Comparison of ENCODE assay signal across 13 cellular contexts in genomic region chr21:34938079-34938764, GRCh38.
DNase-seq lines count a peak whose midpoint lies in the region; ATAC-seq and TF ChIP-seq lines count a peak whose summit lies in the region.
"Had no signal": no experiment of that assay in that cellular context is flagged by ENCODE, and none has a peak within 500 bp of the region (broad histone marks: within the 10 kb centered on the region; RNA-seq: fewer than 3 reads in every experiment).

No MANE protein-coding gene starts in this region.

- H3K27me3 Mint-ChIP-seq in activated CD4-positive, alpha-beta T cell treated with anti-CD3 and anti-CD28 coated beads for 36 hours = no peaks in the 10 kb centered on the region
- H3K27me3 Mint-ChIP-seq in progenitor cell of endocrine pancreas = peaks cover 13% of the 10 kb centered on the region

- no peak overlapping the region for H3K4me3 Mint-ChIP-seq in activated CD4-positive, alpha-beta T cell treated with anti-CD3 and anti-CD28 coated beads for 36 hours
- H3K4me3 Mint-ChIP-seq in progenitor cell of endocrine pancreas (ENCODE audit: low read depth) = no peak overlapping the region

- no peaks in the 10 kb centered on the region for H3K9me3 Mint-ChIP-seq in activated CD4-positive, alpha-beta T cell treated with anti-CD3 and anti-CD28 coated beads for 36 hours (ENCODE audit: low read depth)
- no peaks in the 10 kb centered on the region for H3K9me3 Mint-ChIP-seq in progenitor cell of endocrine pancreas (ENCODE audit: low read depth)

- POLR2A ChIA-PET in activated CD4-positive, alpha-beta T cell treated with anti-CD3 and anti-CD28 coated beads for 36 hours (lab: Charles Lee) = no interaction called here

- no peak overlapping the region for H2AFZ ChIP-seq in Loucy (ENCODE audit: low read length)
- H2AFZ ChIP-seq in mammary epithelial cell (ENCODE audit: low read depth, low read length) = no peak overlapping the region
- H2AFZ ChIP-seq: parathyroid adenoma had no signal

- H3K27ac Mint-ChIP-seq in activated CD4-positive, alpha-beta T cell treated with anti-CD3 and anti-CD28 coated beads for 36 hours = peak overlapping the region; percentile 74
- H3K27ac Mint-ChIP-seq in progenitor cell of endocrine pancreas = no peak overlapping the region

- CTCF ChIA-PET in activated CD4-positive, alpha-beta T cell treated with anti-CD3 and anti-CD28 coated beads for 36 hours (lab: Charles Lee) = no interaction called here
- CTCF ChIA-PET in mammary epithelial cell (lab: Charles Lee; ENCODE audit: low non-redundant PET) = no interaction called here

- H3K4me1 ChIP-seq in Loucy (ENCODE audit: insufficient read depth, low read length, poor library complexity, severe bottlenecking) (peaks cover 92% of the 10 kb centered on the region), mammary epithelial cell (ENCODE audit: insufficient read depth, low read length) (peaks cover 58% of the 10 kb centered on the region)
- H3K4me1 ChIP-seq: parathyroid adenoma had no signal

- no peaks in the 10 kb centered on the region for H3K9me2 ChIP-seq in Loucy (replicated peaks; ENCODE audit: low read depth, low read length)

- H3K9me3 ChIP-seq in Loucy (ENCODE audit: insufficient read depth, low read depth, low read length) = no peaks in the 10 kb centered on the region
- H3K9me3 ChIP-seq in mammary epithelial cell (replicated peaks; ENCODE audit: insufficient read depth, low read length) = no peaks in the 10 kb centered on the region

- intact Hi-C loops in activated CD4-positive, alpha-beta T cell treated with anti-CD3 and anti-CD28 coated beads for 36 hours (cut with DNase I, micrococcal nuclease) = loop anchor here in 1 of 2 experiments (5.0 to 10.0 kb wide), 2 partner anchors 131 to 1197 kb away; partner anchors contain the start of gene CBR3
- intact Hi-C loops in mammary epithelial cell (cut with micrococcal nuclease) = loop anchor here (5.0 kb wide), 1 partner anchor 1124 kb away; the partner anchor contains the start of gene SETD4

- H4K20me1 ChIP-seq in Loucy (ENCODE audit: insufficient read depth, low read length, poor library complexity, severe bottlenecking) (peaks cover 72% of the 10 kb centered on the region), mammary epithelial cell (ENCODE audit: insufficient read depth, low read length) (no peaks in the 10 kb centered on the region)

- peaks cover 4% of the 10 kb centered on the region for H3K36me3 Mint-ChIP-seq in activated CD4-positive, alpha-beta T cell treated with anti-CD3 and anti-CD28 coated beads for 36 hours (ENCODE audit: low read depth)
- no peaks in the 10 kb centered on the region for H3K36me3 Mint-ChIP-seq in progenitor cell of endocrine pancreas (ENCODE audit: insufficient read depth)

- H3K27me3 ChIP-seq in Loucy (ENCODE audit: insufficient read depth, low read length, poor library complexity, severe bottlenecking) = no peaks in the 10 kb centered on the region
- H3K27me3 ChIP-seq in mammary epithelial cell (ENCODE audit: insufficient read depth, low read length) = no peaks in the 10 kb centered on the region

- no TSS peak for BruUV-seq in mammary epithelial cell (replicated peaks; lab: Mats Ljungman, UMichigan)

- peaks cover 94% of the 10 kb centered on the region for H3K4me1 Mint-ChIP-seq in activated CD4-positive, alpha-beta T cell treated with anti-CD3 and anti-CD28 coated beads for 36 hours
- H3K4me1 Mint-ChIP-seq in progenitor cell of endocrine pancreas (ENCODE audit: low read depth) = peaks cover 13% of the 10 kb centered on the region

- in situ Hi-C loops in mammary epithelial cell (cut with MboI; ENCODE audit: low sequenced_read_pairs in 2 of 2) = no loop called here

- H3K79me2 ChIP-seq in Loucy (ENCODE audit: insufficient read depth, low read length) (peaks cover 97% of the 10 kb centered on the region), mammary epithelial cell (ENCODE audit: insufficient read depth, low read length) (no peaks in the 10 kb centered on the region)
- H3K79me2 ChIP-seq: parathyroid adenoma had no signal

- H3F3A ChIP-seq in Loucy (ENCODE audit: low read depth) = 0 out of 2 replicates have a peak, but pooled peaks cover 6% of the 10 kb centered on the region

- H3K4me2 ChIP-seq in Loucy (ENCODE audit: low read depth, low read length, poor library complexity, severe bottlenecking) = peak overlapping the region; percentile 2
- H3K4me2 ChIP-seq in mammary epithelial cell (ENCODE audit: insufficient read depth, low read depth, low read length) = peak overlapping the region; percentile 51

- dilution Hi-C loops in mammary epithelial cell (cut with HindIII; ENCODE audit: low sequenced_read_pairs) = no loop called here

- H3K36me3 ChIP-seq in Loucy (ENCODE audit: insufficient read depth, low read length) (peaks cover 19% of the 10 kb centered on the region; the same call in 1 of the 2 replicates), mammary epithelial cell (ENCODE audit: insufficient read depth, low read length) (no peaks in the 10 kb centered on the region)

- H3K27ac ChIP-seq in mammary epithelial cell (ENCODE audit: insufficient read depth, low read depth, low read length) = peak overlapping the region; percentile 32
- H3K27ac ChIP-seq: dorsolateral prefrontal cortex, parathyroid adenoma had no signal

- TF ChIP-seq CTCF in Loucy (conservative IDR thresholded peaks at IDR 0.05; ENCODE audit: low read length) = no peak
- TF ChIP-seq CTCF in mammary epithelial cell (conservative IDR thresholded peaks at IDR 0.05 in 1 of 2, IDR thresholded peaks at IDR 0.05 in 1 of 2; ENCODE audit: extremely low read depth in 1 of 2, insufficient read depth in 1 of 2, low read depth in 1 of 2, low read length in 2 of 2) = no peak
- TF ChIP-seq CTCF in progenitor cell of endocrine pancreas (IDR thresholded peaks at IDR 0.05; ENCODE audit: unreplicated experiment) = no peak

- H3K9ac ChIP-seq in Loucy (ENCODE audit: low read depth, low read length, poor library complexity, severe bottlenecking) = peak overlapping the region; percentile 64
- H3K9ac ChIP-seq in mammary epithelial cell (ENCODE audit: insufficient read depth, low read length) = no peak overlapping the region
- H3K9ac ChIP-seq: parathyroid adenoma had no signal

- 46% methylated on average over 2 of the region's 2 CpGs for WGBS in mammary epithelial cell (ENCODE audit: low coverage, missing lambda C conversion rate)

- no peak for ATAC-seq in activated CD4-positive, alpha-beta T cell treated with anti-CD3 and anti-CD28 coated beads for 36 hours
- ATAC-seq: left lobe of liver, Panc1 had no signal

- no peak for DNase-seq in activated CD4-positive, alpha-beta T cell treated with anti-CD3 and anti-CD28 coated beads for 36 hours
- DNase-seq in activated CD4-positive, alpha-beta T cell treated with anti-CD3 and anti-CD28 coated beads for 1 hour = no peak
- DNase-seq in mammary epithelial cell (peak; percentile 32), non-pigmented ciliary epithelial cell (ENCODE audit: low read depth) (peak; percentile 35), foreskin melanocyte (no peak), dedifferentiated amniotic fluid mesenchymal stem cell (ENCODE audit: extremely low spot score) (no peak), progenitor cell of endocrine pancreas (ENCODE audit: low spot score, unreplicated experiment) (no peak)
- DNase-seq: activated gamma-delta T cell treated with Interleukin-2 at 50 U/mL for 16 hours, dorsolateral prefrontal cortex had no signal

- H3K4me3 ChIP-seq in Loucy (ENCODE audit: low read length, poor library complexity, severe bottlenecking) = no peak overlapping the region
- H3K4me3 ChIP-seq in mammary epithelial cell (replicated peaks in 1 of 3; ENCODE audit: insufficient read depth in 1 of 3, low read depth in 2 of 3, low read length in 3 of 3) = no peak overlapping the region
- H3K4me3 ChIP-seq: dorsolateral prefrontal cortex had no signal

Comparison
In these comparisons a context has a peak if more than half of its experiments do, and no peak if none do; other contexts are left out.
1. DNase-seq: peak in mammary epithelial cell (single experiment) and non-pigmented ciliary epithelial cell (single experiment); none in activated CD4-positive, alpha-beta T cell treated with anti-CD3 and anti-CD28 coated beads for 36 hours (single experiment), activated CD4-positive, alpha-beta T cell treated with anti-CD3 and anti-CD28 coated beads for 1 hour (single experiment), foreskin melanocyte (single experiment), dedifferentiated amniotic fluid mesenchymal stem cell (single experiment) and progenitor cell of endocrine pancreas (single experiment).